ENCODE assay signal across 1 cellular context in the genomic region with DNA sequence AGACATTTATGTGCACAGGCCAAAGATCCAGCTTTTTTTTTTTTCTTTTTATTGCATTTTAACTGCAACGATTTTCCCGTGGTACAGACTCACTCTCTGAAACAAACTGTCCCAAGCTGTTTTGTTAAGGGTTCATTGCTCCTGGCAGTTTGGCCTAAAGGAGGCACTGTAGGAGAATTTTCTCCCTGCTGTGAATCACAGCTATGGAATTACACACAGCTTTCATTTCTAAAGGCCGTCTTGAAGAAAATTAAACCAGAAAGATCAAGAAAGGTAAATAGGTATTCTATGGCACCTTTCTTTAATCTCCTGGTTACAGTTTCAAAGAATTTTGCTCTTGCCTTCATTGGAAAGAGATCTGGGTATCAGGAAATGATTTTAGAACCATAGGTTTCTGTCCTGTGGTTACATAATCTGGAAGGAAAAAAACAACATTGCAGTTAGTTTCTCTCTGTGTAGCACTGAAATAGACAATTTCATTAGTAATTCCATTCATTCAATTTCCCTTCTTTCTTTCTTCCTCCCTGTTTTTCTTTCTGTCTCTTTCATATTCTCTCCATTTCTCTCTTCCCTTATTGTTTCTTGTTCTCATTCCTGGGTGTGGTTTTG.
TF ChIP-seq lines count a peak whose summit lies in the region.

No MANE protein-coding gene starts in this region.

TF ChIP-seq in A549, 52 proteins besides CTCF, POLR2A, EP300 and RAD21:
- no peak for TF ChIP-seq HOXB5 (CRISPR knock-in tag; IDR thresholded peaks at IDR 0.05)
- no peak for TF ChIP-seq FOSL2 (IDR thresholded peaks at IDR 0.05)
- TF ChIP-seq FOSL2 (CRISPR knock-in tag; IDR thresholded peaks at IDR 0.05), result peak; percentile 92
- TF ChIP-seq CEBPB (IDR thresholded peaks at IDR 0.05), result 0 out of 4 replicates have a peak, but pooled peaks of 1 of the 2 experiments have one; percentile 5
- peak; percentile 75 for TF ChIP-seq SMC3 (IDR thresholded peaks at IDR 0.05)
- TF ChIP-seq CBX2 (IDR thresholded peaks at IDR 0.05; ENCODE audit: borderline replicate concordance, low read depth), result no peak
